Comparison of ENCODE assay signal across 15 cellular contexts in genomic region chr1:3905266-3905952, GRCh38. TPM values are rescaled to one million over a fixed set of nuclear protein-coding genes. Genes with fewer than 3 reads are reported as not detected.
DNase-seq lines count a peak whose midpoint lies in the region; ATAC-seq and TF ChIP-seq lines count a peak whose summit lies in the region.
"Had no signal": no experiment of that assay in that cellular context is flagged by ENCODE, and none has a peak within 500 bp of the region (broad histone marks: within the 10 kb centered on the region; RNA-seq: fewer than 3 reads in every experiment).

No MANE protein-coding gene starts in this region.

- no peaks in the 10 kb centered on the region for H3K9me3 Mint-ChIP-seq in activated naive CD4-positive, alpha-beta T cell treated with anti-CD3 and anti-CD28 coated beads, Interleukin-2, amount 50 U/mL, for 24 hours
- no peaks in the 10 kb centered on the region for H3K9me3 Mint-ChIP-seq in CD4-positive, alpha-beta memory T cell
- H3K9me3 Mint-ChIP-seq in endothelial cell (ENCODE audit: unreplicated experiment) (no peaks in the 10 kb centered on the region), osteocyte (ENCODE audit: unreplicated experiment) (no peaks in the 10 kb centered on the region)
- no peaks in the 10 kb centered on the region for H3K9me3 Mint-ChIP-seq in stimulated activated naive CD8-positive, alpha-beta T cell treated with anti-CD3 and anti-CD28 coated beads, Interleukin-15, amount 100 ng/mL, for 72 hours
- H3K9me3 Mint-ChIP-seq: H9 had no signal

- no peaks in the 10 kb centered on the region for H3K36me3 Mint-ChIP-seq in activated naive CD4-positive, alpha-beta T cell treated with anti-CD3 and anti-CD28 coated beads, Interleukin-2, amount 50 U/mL, for 24 hours
- peaks cover 0 to 4% of the 10 kb centered on the region in 2 donors for H3K36me3 Mint-ChIP-seq in CD4-positive, alpha-beta memory T cell
- H3K36me3 Mint-ChIP-seq in endothelial cell (ENCODE audit: low read depth, unreplicated experiment) (no peaks in the 10 kb centered on the region), osteocyte (ENCODE audit: unreplicated experiment) (no peaks in the 10 kb centered on the region)

- no peak overlapping the region for H3K27ac ChIP-seq in CD4-positive, alpha-beta memory T cell (ENCODE audit: low read depth, low read length)
- H3K27ac ChIP-seq in sigmoid colon (no peak overlapping the region), transverse colon (no peak overlapping the region)
- H3K27ac ChIP-seq: A549 had no signal

- no peaks in the 10 kb centered on the region for H3K9me3 ChIP-seq in CD4-positive, alpha-beta memory T cell (ENCODE audit: control insufficient read depth in 1 of 2, low read length in 2 of 2)
- H3K9me3 ChIP-seq in sigmoid colon (no peaks in the 10 kb centered on the region), transverse colon (no peaks in the 10 kb centered on the region)
- H3K9me3 ChIP-seq: A549, MG63 had no signal

- TF ChIP-seq POLR2A in sigmoid colon (IDR thresholded peaks at IDR 0.05) = no peak
- no peak for TF ChIP-seq POLR2A in transverse colon (IDR thresholded peaks at IDR 0.05)

- WGBS in sigmoid colon, 2 donors = 93 to 94% methylated on average over 19 of the region's 19 CpGs
- 90 to 91% methylated on average over 8 to 19 of the region's 19 CpGs for WGBS in transverse colon (ENCODE audit: low coverage in 1 of 2), 2 donors

- H3K27ac Mint-ChIP-seq in activated naive CD4-positive, alpha-beta T cell treated with anti-CD3 and anti-CD28 coated beads, Interleukin-2, amount 50 U/mL, for 24 hours = peak overlapping the region; percentile 51
- H3K27ac Mint-ChIP-seq in CD4-positive, alpha-beta memory T cell = peak overlapping the region in 6 of 7 donors; percentile 7 to 53 (median 51)
- H3K27ac Mint-ChIP-seq in endothelial cell (ENCODE audit: unreplicated experiment) (no peak overlapping the region), osteocyte (ENCODE audit: unreplicated experiment) (no peak overlapping the region)
- no peak overlapping the region for H3K27ac Mint-ChIP-seq in stimulated activated naive CD8-positive, alpha-beta T cell treated with anti-CD3 and anti-CD28 coated beads, Interleukin-15, amount 100 ng/mL, for 72 hours

- H3K36me3 ChIP-seq in CD4-positive, alpha-beta memory T cell (ENCODE audit: insufficient read depth, low read length) = no peaks in the 10 kb centered on the region
- H3K36me3 ChIP-seq in sigmoid colon (no peaks in the 10 kb centered on the region), transverse colon (no peaks in the 10 kb centered on the region)

- H3K4me3 Mint-ChIP-seq in activated naive CD4-positive, alpha-beta T cell treated with anti-CD3 and anti-CD28 coated beads, Interleukin-2, amount 50 U/mL, for 24 hours = no peak overlapping the region
- peak overlapping the region in 2 of 8 donors; percentile 16 to 39 for H3K4me3 Mint-ChIP-seq in CD4-positive, alpha-beta memory T cell
- H3K4me3 Mint-ChIP-seq in endothelial cell (ENCODE audit: unreplicated experiment) (peak overlapping the region; percentile 35), osteocyte (ENCODE audit: unreplicated experiment) (no peak overlapping the region)
- no peak overlapping the region for H3K4me3 Mint-ChIP-seq in stimulated activated naive CD8-positive, alpha-beta T cell treated with anti-CD3 and anti-CD28 coated beads, Interleukin-15, amount 100 ng/mL, for 72 hours
- H3K4me3 Mint-ChIP-seq: H9 had no signal

- CTCF ChIA-PET in CD4-positive, alpha-beta memory T cell (lab: Charles Lee; ENCODE audit: partially characterized antibody) = interaction anchor here (2.0 kb wide), 1 partner anchor 48 kb away, joined by 7 read pairs; the partner anchor contains the start of genes CEP104 and DFFB

- TF ChIP-seq CTCF in endothelial cell (IDR thresholded peaks at IDR 0.05; ENCODE audit: unreplicated experiment) (no peak), sigmoid colon (IDR thresholded peaks at IDR 0.05) (no peak), osteocyte (IDR thresholded peaks at IDR 0.05) (no peak), transverse colon (IDR thresholded peaks at IDR 0.05) (no peak)

- no peak for DNase-seq in activated naive CD4-positive, alpha-beta T cell treated with Interleukin-2 at 50 U/mL for 16 hours
- no peak for DNase-seq in CD4-positive, alpha-beta memory T cell
- DNase-seq in endothelial cell (ENCODE audit: low spot score) (no peak), sigmoid colon (peak; percentile 43), osteocyte (ENCODE audit: extremely low spot score, unreplicated experiment) (no peak), transverse colon (no peak)
- DNase-seq in stimulated activated naive CD8-positive, alpha-beta T cell treated with anti-CD3 and anti-CD28 coated beads, Interleukin-15, amount 100 ng/mL, for 72 hours = no peak
- DNase-seq: H9, KG1, MG63, NCI-H1092 treated with DMSO at 0.1 percent for 48 hours, NCI-H510A treated with DMSO at 0.1 percent for 48 hours had no signal

- peaks cover 25% of the 10 kb centered on the region for H3K4me1 Mint-ChIP-seq in activated naive CD4-positive, alpha-beta T cell treated with anti-CD3 and anti-CD28 coated beads, Interleukin-2, amount 50 U/mL, for 24 hours
- peaks cover 18 to 39% (median 30%) of the 10 kb centered on the region in 4 donors for H3K4me1 Mint-ChIP-seq in CD4-positive, alpha-beta memory T cell
- H3K4me1 Mint-ChIP-seq in endothelial cell (ENCODE audit: unreplicated experiment) = peaks cover 8% of the 10 kb centered on the region
- H3K4me1 Mint-ChIP-seq in osteocyte (ENCODE audit: unreplicated experiment) = peaks cover 2% of the 10 kb centered on the region
- peaks cover 37% of the 10 kb centered on the region for H3K4me1 Mint-ChIP-seq in stimulated activated naive CD8-positive, alpha-beta T cell treated with anti-CD3 and anti-CD28 coated beads, Interleukin-15, amount 100 ng/mL, for 72 hours

- POLR2A ChIA-PET in CD4-positive, alpha-beta memory T cell (lab: Charles Lee; ENCODE audit: partially characterized antibody) = no interaction called here

- H3K27me3 ChIP-seq in CD4-positive, alpha-beta memory T cell (ENCODE audit: insufficient read depth, low read length) = no peaks in the 10 kb centered on the region
- H3K27me3 ChIP-seq in sigmoid colon (peaks cover 0 to 5% (median 0%) of the 10 kb centered on the region in 3 donors), transverse colon (no peaks in the 10 kb centered on the region)
- H3K27me3 ChIP-seq: MG63 had no signal

- H3K27me3 Mint-ChIP-seq in activated naive CD4-positive, alpha-beta T cell treated with anti-CD3 and anti-CD28 coated beads, Interleukin-2, amount 50 U/mL, for 24 hours = no peaks in the 10 kb centered on the region
- no peaks in the 10 kb centered on the region for H3K27me3 Mint-ChIP-seq in CD4-positive, alpha-beta memory T cell
- H3K27me3 Mint-ChIP-seq in endothelial cell (ENCODE audit: unreplicated experiment) (peaks cover 7% of the 10 kb centered on the region), osteocyte (ENCODE audit: unreplicated experiment) (no peaks in the 10 kb centered on the region)
- H3K27me3 Mint-ChIP-seq in stimulated activated naive CD8-positive, alpha-beta T cell treated with anti-CD3 and anti-CD28 coated beads, Interleukin-15, amount 100 ng/mL, for 72 hours = peaks cover 13% of the 10 kb centered on the region

- peaks cover 35% of the 10 kb centered on the region for H3K4me1 ChIP-seq in CD4-positive, alpha-beta memory T cell (ENCODE audit: insufficient read depth, low read length)
- H3K4me1 ChIP-seq in sigmoid colon (peaks cover 0 to 4% (median 0%) of the 10 kb centered on the region in 4 donors), transverse colon (peaks cover 0 to 19% (median 12%) of the 10 kb centered on the region in 4 donors)
- H3K4me1 ChIP-seq: A549 had no signal

- intact Hi-C loops in CD4-positive, alpha-beta memory T cell (cut with micrococcal nuclease) = no loop called here
- intact Hi-C loops in sigmoid colon (cut with DNase I) (loop anchor here (10.0 kb wide), 2 partner anchors 281 to 1261 kb away; partner anchors contain the start of gene TPRG1L), transverse colon (cut with DNase I; ENCODE audit: low total_unique reads) (no loop called here)

- H3K4me3 ChIP-seq in CD4-positive, alpha-beta memory T cell (ENCODE audit: low read length in 2 of 2) = no peak overlapping the region
- H3K4me3 ChIP-seq in sigmoid colon (no peak overlapping the region), transverse colon (no peak overlapping the region)
- H3K4me3 ChIP-seq: A549, MG63 had no signal

- in situ Hi-C loops in transverse colon (cut with MboI; ENCODE audit: low pct_ligation_motif_present in 1 of 4, low pct_unique_long_range_greater_than_20kb in 1 of 4, low sequenced_read_pairs in 3 of 4) = no loop called here

- ATAC-seq in stimulated activated naive CD8-positive, alpha-beta T cell treated with anti-CD3 and anti-CD28 coated beads, Interleukin-15, amount 100 ng/mL, for 72 hours = no peak
- ATAC-seq: A549, HepG2 had no signal

- TF ChIP-seq EP300 in sigmoid colon (IDR thresholded peaks at IDR 0.05) (no peak), transverse colon (IDR thresholded peaks at IDR 0.05; ENCODE audit: low read depth) (no peak)

RNA-seq across cellular contexts. Expression of gene C1orf174, which starts 5.3 kb away (rescaled TPM):
- total RNA-seq in CD4-positive, alpha-beta memory T cell = 10 to 100 TPM; 34.6 to 36.0 TPM
- polyA plus RNA-seq in CD4-positive, alpha-beta memory T cell = 10 to 100 TPM; 21.8 to 33.9 TPM
- total RNA-seq in endothelial cell (ENCODE audit: unreplicated experiment) (25.6 TPM), sigmoid colon (10 to 100 TPM; 23.4 to 33.0 (median 24.5) TPM), osteocyte (22.1 and 23.6 TPM in 2 replicates), transverse colon (10 to 100 TPM; 23.5 to 45.4 (median 36.6) TPM)
- 10 to 100 TPM; 10.8 to 21.2 (median 19.9) TPM for polyA plus RNA-seq in sigmoid colon

RNA-seq across cellular contexts. Expression of gene DFFB, which starts 48.1 kb away (rescaled TPM):
- 10 to 100 TPM; 23.2 to 26.1 TPM for total RNA-seq in CD4-positive, alpha-beta memory T cell
- polyA plus RNA-seq in CD4-positive, alpha-beta memory T cell = 10 to 100 TPM in 1 of 2 donors, 1 to 10 TPM in 1; 8.2 to 13.0 TPM
- 6.8 TPM for total RNA-seq in endothelial cell (ENCODE audit: unreplicated experiment)
- total RNA-seq in sigmoid colon = 1 to 10 TPM; 2.9 to 7.4 (median 6.6) TPM
- 1 to 10 TPM; 1.8 to 9.0 (median 3.2) TPM for polyA plus RNA-seq in sigmoid colon
- 7.1 and 11.0 TPM in 2 replicates for total RNA-seq in osteocyte
- 10 to 100 TPM in 2 of 4 donors, 1 to 10 TPM in 1, not detected in 1; 7.4 to 18.3 (median 15.7) TPM for total RNA-seq in transverse colon

RNA-seq across cellular contexts. Expression of gene CEP104, which starts 48.4 kb away (rescaled TPM):
- total RNA-seq in CD4-positive, alpha-beta memory T cell = 10 to 100 TPM; 64.0 to 64.4 TPM
- polyA plus RNA-seq in CD4-positive, alpha-beta memory T cell = 10 to 100 TPM; 10.3 to 30.7 TPM
- total RNA-seq in endothelial cell (ENCODE audit: unreplicated experiment) (40.3 TPM), sigmoid colon (10 to 100 TPM; 21.6 to 32.5 (median 25.3) TPM), osteocyte (35.1 and 45.4 TPM in 2 replicates), transverse colon (10 to 100 TPM; 34.4 to 57.7 (median 43.5) TPM)
- polyA plus RNA-seq in sigmoid colon = 10 to 100 TPM; 12.0 to 16.0 (median 12.9) TPM

Comparison
In these comparisons a context has a peak if more than half of its experiments do, and no peak if none do; other contexts are left out.
1. H3K27ac Mint-ChIP-seq: peak in activated naive CD4-positive, alpha-beta T cell treated with anti-CD3 and anti-CD28 coated beads, Interleukin-2, amount 50 U/mL, for 24 hours (single experiment) and CD4-positive, alpha-beta memory T cell (6 of 7); none in endothelial cell (single experiment), osteocyte (single experiment) and stimulated activated naive CD8-positive, alpha-beta T cell treated with anti-CD3 and anti-CD28 coated beads, Interleukin-15, amount 100 ng/mL, for 72 hours (0 of 2).